Comparison of ENCODE assay signal across 8 cellular contexts in genomic region chr21:15058718-15059316, GRCh38. TPM values are rescaled to one million over a fixed set of nuclear protein-coding genes. Genes with fewer than 3 reads are reported as not detected.
DNase-seq lines count a peak whose midpoint lies in the region; ATAC-seq and TF ChIP-seq lines count a peak whose summit lies in the region.

No MANE protein-coding gene starts in this region.

- intact Hi-C loops in CD14-positive monocyte (cut with micrococcal nuclease) (no loop called here), mucosa of descending colon (cut with DNase I, micrococcal nuclease) (no loop called here)

- H3K9me3 Mint-ChIP-seq in CD14-positive monocyte = no peaks in the 10 kb centered on the region

- H3K36me3 ChIP-seq in adipocyte (ENCODE audit: control insufficient read depth, insufficient read depth, low read length, severe bottlenecking) (no peaks in the 10 kb centered on the region), mucosa of descending colon (ENCODE audit: low read depth) (no peaks in the 10 kb centered on the region)

- ATAC-seq in HG02642 (IDR thresholded peaks at IDR 0.05; ENCODE audit: poor library complexity, unreplicated experiment) (peak; percentile 36), mucosa of descending colon (peak; percentile 38), GM19328 (IDR thresholded peaks at IDR 0.05; ENCODE audit: unreplicated experiment) (no peak), GM21390 (IDR thresholded peaks at IDR 0.05; ENCODE audit: unreplicated experiment) (no peak)

- peaks cover 62% of the 10 kb centered on the region for H3K4me1 ChIP-seq in adipocyte (ENCODE audit: control insufficient read depth, insufficient read depth, low read length)
- H3K4me1 ChIP-seq in mucosa of descending colon (ENCODE audit: low read depth) = peaks cover 56% of the 10 kb centered on the region

- peaks cover 0 to 4% (median 0%) of the 10 kb centered on the region in 3 donors for H3K27me3 Mint-ChIP-seq in CD14-positive monocyte (ENCODE audit: low read depth in 3 of 3)

- no peaks in the 10 kb centered on the region for H3K27me3 ChIP-seq in adipocyte (replicated peaks; ENCODE audit: control insufficient read depth, insufficient read depth, low read length)

- H3K4me3 Mint-ChIP-seq in CD14-positive monocyte = peak overlapping the region; percentile 9 to 39

- peak overlapping the region in 2 of 7 donors; percentile 20 to 63 for H3K27ac Mint-ChIP-seq in CD14-positive monocyte

- peaks cover 0 to 6% of the 10 kb centered on the region in 2 donors for H3K36me3 Mint-ChIP-seq in CD14-positive monocyte

- no peaks in the 10 kb centered on the region for H3K9me3 ChIP-seq in adipocyte (ENCODE audit: control insufficient read depth, low read length)
- H3K9me3 ChIP-seq in mucosa of descending colon = no peaks in the 10 kb centered on the region

- TF ChIP-seq CTCF in CD14-positive monocyte (IDR thresholded peaks at IDR 0.05) = no peak
- TF ChIP-seq CTCF in mucosa of descending colon (IDR thresholded peaks at IDR 0.05) = no peak

- DNase-seq in CD14-positive monocyte (ENCODE audit: low spot score) = no peak
- DNase-seq in adipocyte (ENCODE audit: low read depth) = peak; percentile 68
- no peak for DNase-seq in mucosa of descending colon
- DNase-seq in DMS153 (lab: John Stamatoyannopoulos, UW) = no peak
- DNase-seq in NCI-H510A (lab: John Stamatoyannopoulos, UW) = no peak

- H3K9ac ChIP-seq in adipocyte (ENCODE audit: low read length) = peak overlapping the region; percentile 63

- H3K4me3 ChIP-seq in adipocyte (ENCODE audit: low read length) (peak overlapping the region; percentile 74), mucosa of descending colon (no peak overlapping the region)

- H3K4me1 Mint-ChIP-seq in CD14-positive monocyte = peaks cover 97% of the 10 kb centered on the region

RNA-seq across cellular contexts. Expression of gene NRIP1, which starts 6.0 kb away (rescaled TPM):
- polyA plus RNA-seq in CD14-positive monocyte = 10 to 100 TPM; 23.5 to 28.2 TPM
- total RNA-seq in mucosa of descending colon = 10 to 100 TPM; 64.3 to 91.8 (median 77.1) TPM

Comparison
In these comparisons a context has a peak if more than half of its experiments do, and no peak if none do; other contexts are left out.
1. ATAC-seq: peak in HG02642 (single experiment) and mucosa of descending colon (single experiment); none in GM19328 (single experiment) and GM21390 (single experiment).